ENCODE assay signal across 32 cellular contexts in genomic region chr17:80180192-80180591, GRCh38. TPM values are rescaled to one million over a fixed set of nuclear protein-coding genes. Genes with fewer than 3 reads are reported as not detected.
"Had no signal": no experiment of that assay in that cellular context is flagged by ENCODE, and none has a peak within 500 bp of the region (broad histone marks: within the 10 kb centered on the region; RNA-seq: fewer than 3 reads in every experiment).

No MANE protein-coding gene starts in this region.

- H3K36me3 ChIP-seq: colonic mucosa, gastroesophageal sphincter, heart right ventricle, WERI-Rb-1 had no signal

- H3K4me1 ChIP-seq: body of pancreas, colonic mucosa, gastroesophageal sphincter had no signal

- FAIRE-seq: endometrium, endothelial cell of umbilical vein had no signal

- H3K27ac Mint-ChIP-seq: activated B cell treated with CpG ODN at 0.5 μM for 24 hours; activated CD8-positive, alpha-beta T cell treated with anti-CD3 and anti-CD28 coated beads for 36 hours; activated naive CD8-positive, alpha-beta T cell; activated T-helper 17 cell treated with anti-CD3 and anti-CD28 coated beads, Interleukin-2, amount 50 U/mL, for 72 hours; T-helper 17 cell; T-helper 2 cell treated with Interferon-gamma antibody and Interleukin-4, amounts not matched to agents 5 μg/mL and 100 μg/mL, for 36 hours had no signal

- H3K27me3 ChIP-seq: body of pancreas had no signal

- H3K27me3 Mint-ChIP-seq: activated B cell treated with CpG ODN at 0.5 μM for 24 hours; activated CD8-positive, alpha-beta T cell treated with anti-CD3 and anti-CD28 coated beads for 36 hours; activated naive CD8-positive, alpha-beta T cell; activated T-helper 17 cell treated with anti-CD3 and anti-CD28 coated beads, Interleukin-2, amount 50 U/mL, for 72 hours had no signal

- H3K9me3 Mint-ChIP-seq: activated B cell treated with CpG ODN at 0.5 μM for 24 hours; activated CD8-positive, alpha-beta T cell treated with anti-CD3 and anti-CD28 coated beads for 36 hours; activated T-cell treated with anti-CD3 and anti-CD28 coated beads, Interleukin-2, amount 50 U/mL, for 4 hours; activated T-helper 17 cell treated with anti-CD3 and anti-CD28 coated beads, Interleukin-2, amount 50 U/mL, for 72 hours; T-helper 2 cell treated with Interferon-gamma antibody and Interleukin-4, amounts not matched to agents 5 μg/mL and 100 μg/mL, for 36 hours had no signal

- H3K4me3 ChIP-seq: body of pancreas, colonic mucosa, esophagus squamous epithelium, gastroesophageal sphincter, heart right ventricle had no signal

- ATAC-seq: activated CD4-positive, CD25-positive, alpha-beta regulatory T cell treated with anti-CD3 and anti-CD28 coated beads, Interleukin-2, amount 50 U/mL, for 24 hours; activated CD8-positive, alpha-beta T cell treated with anti-CD3 and anti-CD28 coated beads for 36 hours; activated T-cell treated with anti-CD3 and anti-CD28 coated beads, Interleukin-2, amount 50 U/mL, for 4 hours; activated T-helper 17 cell treated with anti-CD3 and anti-CD28 coated beads, Interleukin-2, amount 50 U/mL, for 72 hours; body of pancreas; gastroesophageal sphincter; heart right ventricle; T-helper 17 cell had no signal

- DNase-seq: activated B cell treated with CpG ODN at 0.5 μM for 24 hours; activated CD4-positive, alpha-beta T cell treated with anti-CD3 and anti-CD28 coated beads for 48 hours; activated CD4-positive, alpha-beta T cell treated with anti-CD3 and anti-CD28 coated beads, Interleukin-2, amount 50 U/mL, for 1 hour; activated CD4-positive, alpha-beta T cell treated with anti-CD3 and anti-CD28 coated beads, Interleukin-2, amount 50 U/mL, for 48 hours; activated CD8-positive, alpha-beta memory T cell treated with anti-CD3 and anti-CD28 coated beads for 24 hours; activated CD8-positive, alpha-beta T cell treated with anti-CD3 and anti-CD28 coated beads for 36 hours; activated effector memory CD4-positive, alpha-beta T cell treated with Interleukin-2 at 50 U/mL for 16 hours; activated gamma-delta T cell treated with Interleukin-2 at 50 U/mL for 16 hours; activated naive CD4-positive, alpha-beta T cell treated with anti-CD3 and anti-CD28 coated beads, Interleukin-2, amount 50 U/mL, for 16 hours; activated naive CD4-positive, alpha-beta T cell treated with Interleukin-2 at 50 U/mL for 16 hours; activated T-cell treated with anti-CD3 and anti-CD28 coated beads, Interleukin-2, amount 50 U/mL, for 4 hours; amniotic stem cell; anterior cingulate cortex; body of pancreas; caudate nucleus; colonic mucosa; effector CD8-positive, alpha-beta T cell; esophagus squamous epithelium; foreskin melanocyte; heart right ventricle; T-helper 17 cell; T1000; WERI-Rb-1 had no signal

- H3K27ac ChIP-seq: body of pancreas, colonic mucosa, epithelial cell of prostate, esophagus squamous epithelium, gastroesophageal sphincter, heart right ventricle, WERI-Rb-1 had no signal

- H3K4me1 Mint-ChIP-seq: activated B cell treated with CpG ODN at 0.5 μM for 24 hours; activated T-helper 17 cell treated with anti-CD3 and anti-CD28 coated beads, Interleukin-2, amount 50 U/mL, for 72 hours; T-helper 17 cell had no signal

- H3K9me3 ChIP-seq: body of pancreas, colonic mucosa, esophagus squamous epithelium, gastroesophageal sphincter, heart right ventricle had no signal

- H3K36me3 Mint-ChIP-seq: activated naive CD8-positive, alpha-beta T cell had no signal

- H3K4me3 Mint-ChIP-seq: activated B cell treated with CpG ODN at 0.5 μM for 24 hours; activated CD8-positive, alpha-beta T cell treated with anti-CD3 and anti-CD28 coated beads for 36 hours; activated naive CD8-positive, alpha-beta T cell; activated T-cell treated with anti-CD3 and anti-CD28 coated beads, Interleukin-2, amount 50 U/mL, for 4 hours; activated T-helper 17 cell treated with anti-CD3 and anti-CD28 coated beads, Interleukin-2, amount 50 U/mL, for 72 hours; T-helper 17 cell; T-helper 2 cell treated with Interferon-gamma antibody and Interleukin-4, amounts not matched to agents 5 μg/mL and 100 μg/mL, for 36 hours had no signal

RNA-seq across cellular contexts. Expression of gene CARD14, which starts 10.4 kb away (rescaled TPM):
- total RNA-seq: activated B cell treated with CpG ODN at 0.5 μM for 24 hours; activated T-cell treated with anti-CD3 and anti-CD28 coated beads, Interleukin-2, amount 50 U/mL, for 4 hours; activated T-helper 17 cell treated with anti-CD3 and anti-CD28 coated beads, Interleukin-2, amount 50 U/mL, for 72 hours; body of pancreas; endothelial cell of umbilical vein; T-helper 17 cell had no signal
- polyA plus RNA-seq: endothelial cell of umbilical vein, fibroblast of lung had no signal
